In the genomic region with DNA sequence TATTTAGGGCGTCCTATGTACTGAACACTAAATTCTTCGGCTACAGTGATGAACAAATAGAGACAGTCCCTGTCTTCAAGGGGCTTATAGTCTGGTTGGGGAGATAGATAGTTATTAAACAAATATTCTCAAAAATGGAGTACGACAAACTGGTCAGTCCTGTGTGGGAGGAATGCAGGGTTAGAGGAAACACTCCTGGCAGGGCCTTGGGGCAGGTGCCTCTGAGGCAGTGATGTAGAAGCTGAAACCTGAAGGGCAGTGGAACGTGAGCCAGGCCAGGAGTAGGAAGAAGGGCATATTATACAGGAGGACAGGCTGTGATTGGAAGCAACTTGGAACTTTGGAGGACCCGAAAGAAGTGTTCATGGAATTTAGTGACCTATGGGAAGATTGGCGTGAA, we compare ENCODE assay signal across 19 cellular contexts.
DNase-seq lines count a peak whose midpoint lies in the region; ATAC-seq, FAIRE-seq and TF ChIP-seq lines count a peak whose summit lies in the region.
"Had no signal": no experiment of that assay in that cellular context is flagged by ENCODE, and none has a peak within 500 bp of the region (broad histone marks: within the 10 kb centered on the region; RNA-seq: fewer than 3 reads in every experiment).

No MANE protein-coding gene starts in this region.

- no peaks in the 10 kb centered on the region for H3K9me2 ChIP-seq in Loucy (replicated peaks; ENCODE audit: low read depth, low read length)

- H3K27me3 Mint-ChIP-seq in activated naive CD4-positive, alpha-beta T cell treated with anti-CD3 and anti-CD28 coated beads, Interleukin-2, amount 50 U/mL, for 24 hours = no peaks in the 10 kb centered on the region
- no peaks in the 10 kb centered on the region for H3K27me3 Mint-ChIP-seq in activated naive CD4-positive, alpha-beta T cell treated with anti-CD3 and anti-CD28 coated beads for 36 hours (ENCODE audit: low read depth)
- H3K27me3 Mint-ChIP-seq in central memory CD8-positive, alpha-beta T cell = no peaks in the 10 kb centered on the region
- no peaks in the 10 kb centered on the region for H3K27me3 Mint-ChIP-seq in stimulated activated memory B cell treated with anti-CD40 and anti-IgM and Interleukin-4, amounts not matched to agents 10 μg/mL and 1 μg/mL and 100 μg/mL, for 72 hours

- H3F3A ChIP-seq in Loucy (ENCODE audit: low read depth) = no peaks in the 10 kb centered on the region

- DNase-seq in activated naive CD4-positive, alpha-beta T cell treated with anti-CD3 and anti-CD28 coated beads for 36 hours = no peak
- no peak for DNase-seq in central memory CD8-positive, alpha-beta T cell (ENCODE audit: low spot score in 2 of 2)
- no peak for DNase-seq in kidney
- no peak for DNase-seq in NCI-H2227 (lab: John Stamatoyannopoulos, UW; ENCODE audit: unreplicated experiment)
- DNase-seq in NOMO-1 (lab: John Stamatoyannopoulos, UW; ENCODE audit: unreplicated experiment in 2 of 2) = no peak
- DNase-seq: activated T-cell treated with anti-CD3 and anti-CD28 coated beads, Interleukin-2, amount 50 U/mL, for 24 hours; amniotic stem cell; caudate nucleus; effector CD4-positive, alpha-beta T cell; esophagus squamous epithelium; GDM1; NCI-H1417; NCI-H69; stimulated activated CD4-positive, alpha-beta T cell treated with anti-CD3 and anti-CD28 coated beads, Interleukin-2, amount 100 ng/mL, for 48 hours had no signal

- H3K9ac ChIP-seq in Loucy (ENCODE audit: low read depth, low read length, poor library complexity, severe bottlenecking) = peak overlapping the region; percentile 49
- H3K9ac ChIP-seq in kidney (ENCODE audit: low read length in 2 of 2) = no peak overlapping the region

- intact Hi-C loops in activated naive CD4-positive, alpha-beta T cell treated with anti-CD3 and anti-CD28 coated beads for 36 hours (cut with micrococcal nuclease) = loop anchor here (2.0 to 5.0 kb wide), 2 partner anchors 92 to 133 kb away; partner anchors contain the start of gene AOPEP
- intact Hi-C loops in kidney (cut with DNase I) = no loop called here

- no peak overlapping the region for H3K4me2 ChIP-seq in Loucy (ENCODE audit: low read depth, low read length, poor library complexity, severe bottlenecking)

- H3K27ac Mint-ChIP-seq in activated naive CD4-positive, alpha-beta T cell treated with anti-CD3 and anti-CD28 coated beads, Interleukin-2, amount 50 U/mL, for 24 hours = peak overlapping the region; percentile 71
- no peak overlapping the region for H3K27ac Mint-ChIP-seq in activated naive CD4-positive, alpha-beta T cell treated with anti-CD3 and anti-CD28 coated beads for 36 hours
- H3K27ac Mint-ChIP-seq in central memory CD8-positive, alpha-beta T cell (ENCODE audit: low read depth) = peak overlapping the region; percentile 71
- H3K27ac Mint-ChIP-seq in stimulated activated memory B cell treated with anti-CD40 and anti-IgM and Interleukin-4, amounts not matched to agents 10 μg/mL and 1 μg/mL and 100 μg/mL, for 72 hours = peak overlapping the region; percentile 62

- FAIRE-seq in kidney (lab: Jason Lieb, UNC) = no peak

- no peak for ATAC-seq in central memory CD8-positive, alpha-beta T cell (replicated peaks; ENCODE audit: extremely low read depth, poor library complexity, severe bottlenecking)
- no peak for ATAC-seq in stimulated activated memory B cell treated with anti-CD40 and anti-IgM and Interleukin-4, amounts not matched to agents 10 μg/mL and 1 μg/mL and 100 μg/mL, for 72 hours

- H3K4me1 ChIP-seq in Loucy (ENCODE audit: insufficient read depth, low read length, poor library complexity, severe bottlenecking) (peaks cover 46% of the 10 kb centered on the region), kidney (ENCODE audit: control insufficient read depth in 1 of 2, insufficient read depth in 1 of 2, low read depth in 1 of 2, low read length in 2 of 2) (peaks cover 0 to 10% of the 10 kb centered on the region in 2 donors)

- peak overlapping the region; percentile 75 for H3K4me3 Mint-ChIP-seq in activated naive CD4-positive, alpha-beta T cell treated with anti-CD3 and anti-CD28 coated beads, Interleukin-2, amount 50 U/mL, for 24 hours
- no peak overlapping the region for H3K4me3 Mint-ChIP-seq in activated naive CD4-positive, alpha-beta T cell treated with anti-CD3 and anti-CD28 coated beads for 36 hours
- peak overlapping the region; percentile 68 for H3K4me3 Mint-ChIP-seq in central memory CD8-positive, alpha-beta T cell
- no peak overlapping the region for H3K4me3 Mint-ChIP-seq in stimulated activated memory B cell treated with anti-CD40 and anti-IgM and Interleukin-4, amounts not matched to agents 10 μg/mL and 1 μg/mL and 100 μg/mL, for 72 hours
- H3K4me3 Mint-ChIP-seq: activated T-cell treated with anti-CD3 and anti-CD28 coated beads, Interleukin-2, amount 50 U/mL, for 24 hours had no signal

- CTCF ChIA-PET in activated naive CD4-positive, alpha-beta T cell treated with anti-CD3 and anti-CD28 coated beads for 36 hours (lab: Charles Lee) = interaction anchor here (1.0 kb wide), 1 partner anchor 46 kb away, joined by 3 read pairs; no protein-coding TSS in a partner anchor

- H3K27me3 ChIP-seq in Loucy (ENCODE audit: insufficient read depth, low read length, poor library complexity, severe bottlenecking) = no peaks in the 10 kb centered on the region
- H3K27me3 ChIP-seq: esophagus squamous epithelium, SJSA1, suprapubic skin had no signal

- H3K36me3 ChIP-seq in Loucy (ENCODE audit: insufficient read depth, low read length) = no peaks in the 10 kb centered on the region
- no peaks in the 10 kb centered on the region for H3K36me3 ChIP-seq in kidney (ENCODE audit: control insufficient read depth in 1 of 2, insufficient read depth in 2 of 2, low read length in 2 of 2)
- H3K36me3 ChIP-seq: esophagus squamous epithelium, SJSA1, suprapubic skin had no signal

- no peaks in the 10 kb centered on the region for H4K20me1 ChIP-seq in Loucy (ENCODE audit: insufficient read depth, low read length, poor library complexity, severe bottlenecking)

- peaks cover 5% of the 10 kb centered on the region for H3K36me3 Mint-ChIP-seq in activated naive CD4-positive, alpha-beta T cell treated with anti-CD3 and anti-CD28 coated beads, Interleukin-2, amount 50 U/mL, for 24 hours
- H3K36me3 Mint-ChIP-seq in activated naive CD4-positive, alpha-beta T cell treated with anti-CD3 and anti-CD28 coated beads for 36 hours (ENCODE audit: low read depth) = peaks cover 3% of the 10 kb centered on the region
- peaks cover 8% of the 10 kb centered on the region for H3K36me3 Mint-ChIP-seq in central memory CD8-positive, alpha-beta T cell (ENCODE audit: insufficient read depth)
- H3K36me3 Mint-ChIP-seq in stimulated activated memory B cell treated with anti-CD40 and anti-IgM and Interleukin-4, amounts not matched to agents 10 μg/mL and 1 μg/mL and 100 μg/mL, for 72 hours = peaks cover 6% of the 10 kb centered on the region

- H3K9me3 Mint-ChIP-seq in activated naive CD4-positive, alpha-beta T cell treated with anti-CD3 and anti-CD28 coated beads, Interleukin-2, amount 50 U/mL, for 24 hours = peaks cover 5% of the 10 kb centered on the region
- peaks cover 5% of the 10 kb centered on the region for H3K9me3 Mint-ChIP-seq in activated naive CD4-positive, alpha-beta T cell treated with anti-CD3 and anti-CD28 coated beads for 36 hours
- peaks cover 6% of the 10 kb centered on the region for H3K9me3 Mint-ChIP-seq in central memory CD8-positive, alpha-beta T cell
- peaks cover 3% of the 10 kb centered on the region for H3K9me3 Mint-ChIP-seq in stimulated activated memory B cell treated with anti-CD40 and anti-IgM and Interleukin-4, amounts not matched to agents 10 μg/mL and 1 μg/mL and 100 μg/mL, for 72 hours

- H3K9me3 ChIP-seq in Loucy (ENCODE audit: insufficient read depth, low read depth, low read length) (no peaks in the 10 kb centered on the region), kidney (ENCODE audit: control insufficient read depth in 1 of 2, low read length in 2 of 2) (peaks cover 0 to 2% of the 10 kb centered on the region in 2 donors)
- H3K9me3 ChIP-seq: esophagus squamous epithelium, SJSA1, suprapubic skin had no signal

- no peak overlapping the region for H2AFZ ChIP-seq in Loucy (ENCODE audit: low read length)

- no peaks in the 10 kb centered on the region for H3K79me2 ChIP-seq in Loucy (ENCODE audit: insufficient read depth, low read length)

- H3K4me3 ChIP-seq in Loucy (ENCODE audit: low read length, poor library complexity, severe bottlenecking) (no peak overlapping the region), kidney (ENCODE audit: low read length in 2 of 2) (no peak overlapping the region)
- H3K4me3 ChIP-seq: esophagus squamous epithelium, SJSA1, suprapubic skin had no signal

- H3K27ac ChIP-seq in kidney (ENCODE audit: low read depth in 2 of 2, low read length in 2 of 2) = no peak overlapping the region
- H3K27ac ChIP-seq: suprapubic skin had no signal

- H3K4me1 Mint-ChIP-seq in activated naive CD4-positive, alpha-beta T cell treated with anti-CD3 and anti-CD28 coated beads, Interleukin-2, amount 50 U/mL, for 24 hours = peaks cover 49% of the 10 kb centered on the region
- H3K4me1 Mint-ChIP-seq in activated naive CD4-positive, alpha-beta T cell treated with anti-CD3 and anti-CD28 coated beads for 36 hours (ENCODE audit: low read depth) = peaks cover 38% of the 10 kb centered on the region
- peaks cover 51% of the 10 kb centered on the region for H3K4me1 Mint-ChIP-seq in central memory CD8-positive, alpha-beta T cell
- H3K4me1 Mint-ChIP-seq in stimulated activated memory B cell treated with anti-CD40 and anti-IgM and Interleukin-4, amounts not matched to agents 10 μg/mL and 1 μg/mL and 100 μg/mL, for 72 hours = peaks cover 37% of the 10 kb centered on the region

- TF ChIP-seq CTCF in Loucy (conservative IDR thresholded peaks at IDR 0.05; ENCODE audit: low read length) (no peak), kidney (IDR thresholded peaks at IDR 0.05; ENCODE audit: borderline replicate concordance, extremely low read depth, insufficient read depth) (no peak)

Comparison
In these comparisons a context has a peak if more than half of its experiments do, and no peak if none do; other contexts are left out.
1. H3K4me3 Mint-ChIP-seq: peak in activated naive CD4-positive, alpha-beta T cell treated with anti-CD3 and anti-CD28 coated beads, Interleukin-2, amount 50 U/mL, for 24 hours (single experiment) and central memory CD8-positive, alpha-beta T cell (single experiment); none in activated naive CD4-positive, alpha-beta T cell treated with anti-CD3 and anti-CD28 coated beads for 36 hours (single experiment) and stimulated activated memory B cell treated with anti-CD40 and anti-IgM and Interleukin-4, amounts not matched to agents 10 μg/mL and 1 μg/mL and 100 μg/mL, for 72 hours (single experiment).